In genomic region chr3:155744626-155745324, GRCh38 we compare ENCODE assay signal across 8 cellular contexts. TPM values are rescaled to one million over a fixed set of nuclear protein-coding genes. Genes with fewer than 3 reads are reported as not detected.
DNase-seq lines count a peak whose midpoint lies in the region; ATAC-seq and TF ChIP-seq lines count a peak whose summit lies in the region.

Gene PLCH1 (minus strand): TSS chr3:155745071. CDS start chr3:155704224, 40,847 bp downstream.

- peak within 1 kb of the TSS; percentile 80 for H3K4me3 ChIP-seq in CD8-positive, alpha-beta T cell (ENCODE audit: low read depth, low read length)
- peak within 1 kb of the TSS; percentile 55 to 60 for H3K4me3 ChIP-seq in tibial artery

- TF ChIP-seq CTCF in CD8-positive, alpha-beta T cell (IDR thresholded peaks at IDR 0.05): no peak
- TF ChIP-seq CTCF in natural killer cell (IDR thresholded peaks at IDR 0.05) (no peak), tibial artery (IDR thresholded peaks at IDR 0.05) (no peak)

- CTCF ChIA-PET in CD8-positive, alpha-beta T cell (lab: Charles Lee): no interaction called here

- H3K4me1 ChIP-seq in CD8-positive, alpha-beta T cell (ENCODE audit: insufficient read depth, low read length): peaks cover 19% of the 10 kb centered on the region
- H3K4me1 ChIP-seq in tibial artery: peaks cover 0 to 29% (median 11%) of the 10 kb centered on the region in 4 donors

- H3K4me3 Mint-ChIP-seq in CD8-positive, alpha-beta T cell: peak within 1 kb of the TSS; percentile 86
- H3K4me3 Mint-ChIP-seq in natural killer cell: peak within 1 kb of the TSS; percentile 94

- H3K27me3 Mint-ChIP-seq in CD8-positive, alpha-beta T cell (ENCODE audit: low read depth): peaks cover 39% of the 10 kb centered on the region
- H3K27me3 Mint-ChIP-seq in natural killer cell (ENCODE audit: low read depth in 2 of 2): peaks cover 45 to 71% of the 10 kb centered on the region in 2 donors

- H3K27me3 ChIP-seq in CD8-positive, alpha-beta T cell (ENCODE audit: insufficient read depth, low read length): no peaks in the 10 kb centered on the region
- H3K27me3 ChIP-seq in tibial artery: peaks cover 0 to 16% of the 10 kb centered on the region in 2 donors

- no peaks in the 10 kb centered on the region for H3K9me3 Mint-ChIP-seq in CD8-positive, alpha-beta T cell
- no peaks in the 10 kb centered on the region for H3K9me3 Mint-ChIP-seq in natural killer cell

- no peak within 1 kb of the TSS for H3K27ac Mint-ChIP-seq in CD8-positive, alpha-beta T cell
- H3K27ac Mint-ChIP-seq in natural killer cell: peak within 1 kb of the TSS in 1 of 2 donors; percentile 79

- peaks cover 17% of the 10 kb centered on the region for H3K4me1 Mint-ChIP-seq in CD8-positive, alpha-beta T cell (ENCODE audit: low read depth)
- peaks cover 17 to 24% of the 10 kb centered on the region in 2 donors for H3K4me1 Mint-ChIP-seq in natural killer cell

- POLR2A ChIA-PET in CD8-positive, alpha-beta T cell (lab: Charles Lee): no interaction called here

- no peaks in the 10 kb centered on the region for H3K9me3 ChIP-seq in CD8-positive, alpha-beta T cell (ENCODE audit: low read length)
- H3K9me3 ChIP-seq in tibial artery: no peaks in the 10 kb centered on the region

- DNase-seq in CD8-positive, alpha-beta T cell: peak in 5 of 7 experiments; percentile 3 to 57 (median 35)
- peak; percentile 58 for DNase-seq in HuH-7 (ENCODE audit: low spot score)
- peak; percentile 72 for DNase-seq in OCI-M1 (lab: John Stamatoyannopoulos, UW)
- peak; percentile 24 for DNase-seq in activated effector memory CD4-positive, alpha-beta T cell treated with Interleukin-2 at 50 U/mL for 16 hours
- peak; percentile 6 for DNase-seq in fibroblast of the conjunctiva (ENCODE audit: low read depth)
- peak; percentile 21 for DNase-seq in natural killer cell
- DNase-seq in tibial artery: peak; percentile 68 to 77

- no peaks in the 10 kb centered on the region for H3K36me3 Mint-ChIP-seq in CD8-positive, alpha-beta T cell
- H3K36me3 Mint-ChIP-seq in natural killer cell: no peaks in the 10 kb centered on the region

- ATAC-seq in CD8-positive, alpha-beta T cell: peak; percentile 75
- ATAC-seq in GM21390 (IDR thresholded peaks at IDR 0.05; ENCODE audit: unreplicated experiment): peak; percentile 49
- ATAC-seq in natural killer cell: peak; percentile 68 to 73 (median 69)

- intact Hi-C loops in CD8-positive, alpha-beta T cell (cut with DNase I, micrococcal nuclease): loop anchor here (5.0 kb wide), 2 partner anchors 63 to 128 kb away; partner anchors contain the start of genes C3orf33 (in 1 of the 2) and GMPS (in 1 of the 2)
- intact Hi-C loops in natural killer cell (cut with micrococcal nuclease) (loop anchor here (10.0 kb wide), 1 partner anchor 130 kb away; the partner anchor contains the start of gene GMPS), tibial artery (cut with DNase I; ENCODE audit: low total_unique reads) (loop anchor here (5.0 kb wide), 1 partner anchor 1178 kb away; no protein-coding TSS in a partner anchor)

- no peaks in the 10 kb centered on the region for H3K36me3 ChIP-seq in CD8-positive, alpha-beta T cell (ENCODE audit: insufficient read depth, low read length)
- H3K36me3 ChIP-seq in tibial artery: no peaks in the 10 kb centered on the region

- no peak within 1 kb of the TSS for H3K27ac ChIP-seq in CD8-positive, alpha-beta T cell (ENCODE audit: low read depth, low read length)
- H3K27ac ChIP-seq in tibial artery: peak within 1 kb of the TSS; percentile 15 to 17

RNA-seq across cellular contexts. Expression of gene PLCH1, which starts in this region (rescaled TPM):
- not detected for total RNA-seq in CD8-positive, alpha-beta T cell
- total RNA-seq in natural killer cell: under 1 TPM; 0.05 to 0.26 (median 0.08) TPM

Comparison
In these comparisons a context has a peak if more than half of its experiments do, and no peak if none do; other contexts are left out.
1. Peak in DNase-seq, ATAC-seq and H3K4me3 ChIP-seq in CD8-positive, alpha-beta T cell; RNA of the gene not detected or under 1 TPM.
2. Peak in DNase-seq and ATAC-seq in natural killer cell; RNA of the gene not detected or under 1 TPM.
3. DNase-seq: peak in every context shown above with its lines; median percentile 72 in tibial artery; 72 in OCI-M1; 58 in HuH-7; 35 in CD8-positive, alpha-beta T cell; 24 in activated effector memory CD4-positive, alpha-beta T cell treated with Interleukin-2 at 50 U/mL for 16 hours; 21 in natural killer cell; 6 in fibroblast of the conjunctiva.